In the genomic region with DNA sequence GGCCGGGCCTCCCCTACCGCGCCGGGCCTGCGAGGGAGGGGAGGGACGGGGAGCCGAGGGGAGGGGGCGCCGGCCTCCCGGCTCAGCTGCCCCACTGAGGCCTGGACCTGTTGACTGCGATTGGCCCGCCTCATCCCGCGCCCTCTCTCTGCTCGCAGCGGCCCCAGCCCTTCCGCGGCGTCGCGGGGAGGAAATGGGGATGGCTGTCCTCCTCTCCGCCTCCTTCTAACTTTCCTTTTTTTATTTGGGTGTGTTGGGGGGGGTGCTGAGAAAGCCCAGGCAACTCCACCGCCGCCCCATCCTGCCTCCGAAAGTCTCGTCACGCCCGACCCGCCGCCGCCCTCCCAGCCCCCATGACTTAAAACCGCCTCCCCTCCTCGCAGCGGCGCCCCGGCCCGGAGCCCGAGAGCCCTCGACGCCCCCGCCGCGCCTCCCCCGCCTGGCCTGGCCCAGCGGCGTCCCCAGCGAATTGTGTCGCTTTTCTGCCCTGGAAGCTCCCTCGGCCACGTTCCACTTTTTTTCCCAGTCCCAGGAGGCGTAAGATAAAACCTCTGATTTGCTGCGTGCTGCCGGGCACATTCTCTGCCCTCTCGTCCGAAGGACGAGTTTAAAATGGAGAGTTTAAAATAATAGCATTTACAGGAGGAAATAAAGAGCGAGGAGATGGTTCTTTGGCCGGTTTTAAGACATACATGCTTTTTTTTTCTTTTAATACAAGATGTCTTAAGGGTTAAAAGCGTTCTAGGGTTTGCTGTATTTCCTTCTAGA, we compare ENCODE assay signal across 8 cellular contexts. TPM values are rescaled to one million over a fixed set of nuclear protein-coding genes. Genes with fewer than 3 reads are reported as not detected.
A peak's percentile ranks its signal among the peaks of the same experiment; 100 is the strongest.
DNase-seq lines count a peak whose midpoint lies in the region; ATAC-seq and TF ChIP-seq lines count a peak whose summit lies in the region.

No MANE protein-coding gene starts in this region.

- H3K27ac ChIP-seq in lower lobe of right lung, result peak overlapping the region; percentile 96

- POLR2A ChIA-PET in HEK293T (lab: Yijun Ruan, JAX), result interaction anchor here (0.7 to 3.2 kb wide), 24 partner anchors 8 to 429 kb away, joined by 3 to 56 read pairs (median 5); no protein-coding TSS in a partner anchor

- intact Hi-C loops in lower lobe of right lung (cut with DNase I), result no loop called here

- H3K9me3 ChIP-seq in lower lobe of right lung, result no peaks in the 10 kb centered on the region

- CTCF ChIA-PET in HEK293T (lab: Yijun Ruan, JAX), result interaction anchor here (1.1 kb wide), 1 partner anchor 15 kb away, joined by 3 read pairs; no protein-coding TSS in a partner anchor

- peak; percentile 82 to 84 for ATAC-seq in lower lobe of right lung

- no peaks in the 10 kb centered on the region for H3K36me3 ChIP-seq in lower lobe of right lung

- peak overlapping the region; percentile 77 for H3K4me3 ChIP-seq in GM12864 (ENCODE audit: low read depth, low read length)
- H3K4me3 ChIP-seq in lower lobe of right lung, result peak overlapping the region; percentile 82

- no peak for DNase-seq in GM12864 (ENCODE audit: low read depth)
- peak; percentile 51 for DNase-seq in HEK293T (ENCODE audit: extremely low spot score)
- peak; percentile 41 for DNase-seq in NCI-H2081 treated with DMSO at 0.1 percent for 48 hours (lab: John Stamatoyannopoulos, UW)
- peak; percentile 57 for DNase-seq in activated CD4-positive, alpha-beta T cell treated with anti-CD3 and anti-CD28 coated beads, Interleukin-2, amount 50 U/mL, for 1 hour
- peak; percentile 44 for DNase-seq in effector CD4-positive, alpha-beta T cell
- peak; percentile 88 for DNase-seq in lower lobe of right lung
- DNase-seq in stimulated activated CD8-positive, alpha-beta memory T cell treated with anti-CD3 and anti-CD28 coated beads, Interleukin-15, amount 100 ng/mL, for 24 hours (ENCODE audit: low read depth), result peak; percentile 14
- no peak for DNase-seq in NCI-H2107 (lab: John Stamatoyannopoulos, UW)

- H3K27me3 ChIP-seq in lower lobe of right lung (ENCODE audit: low read depth), result no peaks in the 10 kb centered on the region

- peaks cover 8% of the 10 kb centered on the region for H3K4me1 ChIP-seq in lower lobe of right lung

- TF ChIP-seq CTCF in GM12864 (IDR thresholded peaks at IDR 0.05; ENCODE audit: low read depth, low read length, missing control alignments) (no peak), lower lobe of right lung (IDR thresholded peaks at IDR 0.05) (no peak)

TF ChIP-seq in HEK293T, 16 proteins besides CTCF, POLR2A, EP300 and RAD21:
- TF ChIP-seq L3MBTL2 (conservative IDR thresholded peaks at IDR 0.05), result peak; percentile 75
- TF ChIP-seq FOXA1 (IDR thresholded peaks at IDR 0.05), result no peak

RNA-seq across cellular contexts. Expression of gene SKIDA1, which starts 0.9 kb away (rescaled TPM):
- total RNA-seq in lower lobe of right lung, result 0.95 TPM

RNA-seq across cellular contexts. Expression of gene MLLT10, which starts 7.7 kb away (rescaled TPM):
- total RNA-seq in lower lobe of right lung, result 48.8 TPM

Comparison
In these comparisons a context has a peak if more than half of its experiments do, and no peak if none do; other contexts are left out.
1. DNase-seq: peak in HEK293T (single experiment), NCI-H2081 treated with DMSO at 0.1 percent for 48 hours (single experiment), activated CD4-positive, alpha-beta T cell treated with anti-CD3 and anti-CD28 coated beads, Interleukin-2, amount 50 U/mL, for 1 hour (single experiment), effector CD4-positive, alpha-beta T cell (single experiment), lower lobe of right lung (single experiment) and stimulated activated CD8-positive, alpha-beta memory T cell treated with anti-CD3 and anti-CD28 coated beads, Interleukin-15, amount 100 ng/mL, for 24 hours (single experiment); none in GM12864 (single experiment) and NCI-H2107 (single experiment).